In genomic region chr17:40349477-40350409, GRCh38 we compare ENCODE assay signal across 8 cellular contexts. TPM values are rescaled to one million over a fixed set of nuclear protein-coding genes. Genes with fewer than 3 reads are reported as not detected.
A peak's percentile ranks its signal among the peaks of the same experiment; 100 is the strongest.
DNase-seq lines count a peak whose midpoint lies in the region; ATAC-seq and TF ChIP-seq lines count a peak whose summit lies in the region.

No MANE protein-coding gene starts in this region.

- dilution Hi-C loops in mammary epithelial cell (cut with HindIII; ENCODE audit: low sequenced_read_pairs), result no loop called here

- no peaks in the 10 kb centered on the region for H3K27me3 Mint-ChIP-seq in T-helper 2 cell treated with Interferon-gamma antibody and Interleukin-4, amounts not matched to agents 5 μg/mL and 100 μg/mL, for 36 hours (ENCODE audit: low read depth)
- H3K27me3 Mint-ChIP-seq in stimulated activated memory B cell treated with anti-CD40 and anti-IgM and Interleukin-4, amounts not matched to agents 10 μg/mL and 1 μg/mL and 100 μg/mL, for 72 hours, result no peaks in the 10 kb centered on the region

- H3K27me3 ChIP-seq in mammary epithelial cell (ENCODE audit: insufficient read depth, low read length), result no peaks in the 10 kb centered on the region
- no peaks in the 10 kb centered on the region for H3K27me3 ChIP-seq in left lung

- no TSS peak for BruUV-seq in mammary epithelial cell (replicated peaks; lab: Mats Ljungman, UMichigan)

- H3K9me3 Mint-ChIP-seq in T-helper 2 cell treated with Interferon-gamma antibody and Interleukin-4, amounts not matched to agents 5 μg/mL and 100 μg/mL, for 36 hours, result no peaks in the 10 kb centered on the region
- H3K9me3 Mint-ChIP-seq in stimulated activated memory B cell treated with anti-CD40 and anti-IgM and Interleukin-4, amounts not matched to agents 10 μg/mL and 1 μg/mL and 100 μg/mL, for 72 hours, result no peaks in the 10 kb centered on the region

- H2AFZ ChIP-seq in mammary epithelial cell (ENCODE audit: low read depth, low read length), result no peak overlapping the region

- no peaks in the 10 kb centered on the region for H4K20me1 ChIP-seq in mammary epithelial cell (ENCODE audit: insufficient read depth, low read length)

- in situ Hi-C loops in mammary epithelial cell (cut with MboI; ENCODE audit: low sequenced_read_pairs in 2 of 2), result loop anchor here (5.0 to 10.0 kb wide), 2 partner anchors 42 to 145 kb away; partner anchors contain the start of gene RARA (in 2 of the 2)

- H3K4me3 Mint-ChIP-seq in T-helper 2 cell treated with Interferon-gamma antibody and Interleukin-4, amounts not matched to agents 5 μg/mL and 100 μg/mL, for 36 hours, result no peak overlapping the region
- H3K4me3 Mint-ChIP-seq in stimulated activated memory B cell treated with anti-CD40 and anti-IgM and Interleukin-4, amounts not matched to agents 10 μg/mL and 1 μg/mL and 100 μg/mL, for 72 hours, result no peak overlapping the region

- H3K27ac ChIP-seq in mammary epithelial cell (ENCODE audit: insufficient read depth, low read depth, low read length) (peak overlapping the region; percentile 76), left lung (peak overlapping the region in 1 of 2 donors; percentile 100)

- H3K4me2 ChIP-seq in mammary epithelial cell (ENCODE audit: insufficient read depth, low read depth, low read length), result peak overlapping the region; percentile 58

- DNase-seq in T-helper 2 cell treated with Interferon-gamma antibody and Interleukin-4, amounts not matched to agents 5 μg/mL and 100 μg/mL, for 36 hours (ENCODE audit: low spot score), result no peak
- DNase-seq in T-helper 2 cell, result no peak
- peak; percentile 98 for DNase-seq in mammary epithelial cell
- DNase-seq in left lung, result peak; percentile 44 to 61
- no peak for DNase-seq in occipital lobe (lab: John Stamatoyannopoulos, UW)
- no peak for DNase-seq in activated gamma-delta T cell (lab: John Stamatoyannopoulos, UW)

- H3K4me3 ChIP-seq in mammary epithelial cell (replicated peaks in 1 of 3; ENCODE audit: insufficient read depth in 1 of 3, low read depth in 2 of 3, low read length in 3 of 3), result no peak overlapping the region
- no peak overlapping the region for H3K4me3 ChIP-seq in left lung

- H3K36me3 ChIP-seq in mammary epithelial cell (ENCODE audit: insufficient read depth, low read length) (peaks cover 12% of the 10 kb centered on the region), left lung (peaks cover 0 to 69% of the 10 kb centered on the region in 2 donors)

- peaks cover 40% of the 10 kb centered on the region for H3K79me2 ChIP-seq in mammary epithelial cell (ENCODE audit: insufficient read depth, low read length)

- peak overlapping the region; percentile 33 for H3K27ac Mint-ChIP-seq in T-helper 2 cell treated with Interferon-gamma antibody and Interleukin-4, amounts not matched to agents 5 μg/mL and 100 μg/mL, for 36 hours
- H3K27ac Mint-ChIP-seq in stimulated activated memory B cell treated with anti-CD40 and anti-IgM and Interleukin-4, amounts not matched to agents 10 μg/mL and 1 μg/mL and 100 μg/mL, for 72 hours, result peak overlapping the region; percentile 44

- peak; percentile 33 to 52 for TF ChIP-seq CTCF in mammary epithelial cell (conservative IDR thresholded peaks at IDR 0.05 in 1 of 2, IDR thresholded peaks at IDR 0.05 in 1 of 2; ENCODE audit: extremely low read depth in 1 of 2, insufficient read depth in 1 of 2, low read depth in 1 of 2, low read length in 2 of 2)
- no peak for TF ChIP-seq CTCF in left lung (IDR thresholded peaks at IDR 0.05)

- intact Hi-C loops in mammary epithelial cell (cut with micrococcal nuclease), result loop anchor here (1.0 kb wide), 1 partner anchor 32 kb away; no protein-coding TSS in a partner anchor
- intact Hi-C loops in left lung (cut with DNase I), result loop anchor here (5.0 to 10.0 kb wide), 2 partner anchors 42 to 45 kb away; partner anchors contain the start of gene RARA (in 2 of the 2)

- H3K9me3 ChIP-seq in mammary epithelial cell (replicated peaks; ENCODE audit: insufficient read depth, low read length) (no peaks in the 10 kb centered on the region), left lung (no peaks in the 10 kb centered on the region)

- 12% methylated on average over 19 of the region's 23 CpGs for WGBS in mammary epithelial cell (ENCODE audit: low coverage, missing lambda C conversion rate)

- CTCF ChIA-PET in mammary epithelial cell (lab: Charles Lee; ENCODE audit: low non-redundant PET), result interaction anchor here (0.6 to 0.8 kb wide), 2 partner anchors 37 to 249 kb away, joined by 4 to 5 read pairs; no protein-coding TSS in a partner anchor

- H3K9ac ChIP-seq in mammary epithelial cell (ENCODE audit: insufficient read depth, low read length), result peak overlapping the region; percentile 51

- peaks cover 13% of the 10 kb centered on the region for H3K4me1 Mint-ChIP-seq in T-helper 2 cell treated with Interferon-gamma antibody and Interleukin-4, amounts not matched to agents 5 μg/mL and 100 μg/mL, for 36 hours (ENCODE audit: low read depth)
- H3K4me1 Mint-ChIP-seq in stimulated activated memory B cell treated with anti-CD40 and anti-IgM and Interleukin-4, amounts not matched to agents 10 μg/mL and 1 μg/mL and 100 μg/mL, for 72 hours, result peaks cover 85% of the 10 kb centered on the region

- peaks cover 32% of the 10 kb centered on the region for H3K36me3 Mint-ChIP-seq in T-helper 2 cell treated with Interferon-gamma antibody and Interleukin-4, amounts not matched to agents 5 μg/mL and 100 μg/mL, for 36 hours (ENCODE audit: low read depth)
- H3K36me3 Mint-ChIP-seq in stimulated activated memory B cell treated with anti-CD40 and anti-IgM and Interleukin-4, amounts not matched to agents 10 μg/mL and 1 μg/mL and 100 μg/mL, for 72 hours, result peaks cover 44% of the 10 kb centered on the region

- peaks cover 55% of the 10 kb centered on the region for H3K4me1 ChIP-seq in mammary epithelial cell (ENCODE audit: insufficient read depth, low read length)
- H3K4me1 ChIP-seq in left lung, result peaks cover 55 to 94% of the 10 kb centered on the region in 2 donors

- ATAC-seq in left lung (peak; percentile 0), GM19328 (IDR thresholded peaks at IDR 0.05; ENCODE audit: unreplicated experiment) (no peak)
- ATAC-seq in stimulated activated memory B cell treated with anti-CD40 and anti-IgM and Interleukin-4, amounts not matched to agents 10 μg/mL and 1 μg/mL and 100 μg/mL, for 72 hours, result no peak

RNA-seq across cellular contexts. Expression of gene GJD3, which starts 14.8 kb away (rescaled TPM):
- total RNA-seq in mammary epithelial cell (under 1 TPM in 1 of 2 donors, not detected in 1; 0.67 TPM), left lung (1 to 10 TPM; 3.0 to 3.6 TPM), occipital lobe (0.31 TPM)
- polyA plus RNA-seq in mammary epithelial cell, result not detected
- polyA minus RNA-seq in mammary epithelial cell, result 0.57 TPM

RNA-seq across cellular contexts. Expression of gene RARA, which starts 40.8 kb away (rescaled TPM):
- total RNA-seq in mammary epithelial cell (10 to 100 TPM; 12.7 to 26.6 TPM), left lung (10 to 100 TPM; 54.7 to 62.6 TPM), occipital lobe (7.2 TPM)
- 6.9 TPM for polyA plus RNA-seq in mammary epithelial cell
- polyA minus RNA-seq in mammary epithelial cell, result 18.5 TPM

Comparison
In these comparisons a context has a peak if more than half of its experiments do, and no peak if none do; other contexts are left out.
1. DNase-seq: peak in mammary epithelial cell (single experiment) and left lung (2 of 2); none in T-helper 2 cell treated with Interferon-gamma antibody and Interleukin-4, amounts not matched to agents 5 μg/mL and 100 μg/mL, for 36 hours (single experiment), T-helper 2 cell (0 of 5), occipital lobe (single experiment) and activated gamma-delta T cell (single experiment).
2. CTCF ChIP-seq: peak in mammary epithelial cell (2 of 2); none in left lung (0 of 2).